ENCODE assay signal across 13 cellular contexts in the genomic region with DNA sequence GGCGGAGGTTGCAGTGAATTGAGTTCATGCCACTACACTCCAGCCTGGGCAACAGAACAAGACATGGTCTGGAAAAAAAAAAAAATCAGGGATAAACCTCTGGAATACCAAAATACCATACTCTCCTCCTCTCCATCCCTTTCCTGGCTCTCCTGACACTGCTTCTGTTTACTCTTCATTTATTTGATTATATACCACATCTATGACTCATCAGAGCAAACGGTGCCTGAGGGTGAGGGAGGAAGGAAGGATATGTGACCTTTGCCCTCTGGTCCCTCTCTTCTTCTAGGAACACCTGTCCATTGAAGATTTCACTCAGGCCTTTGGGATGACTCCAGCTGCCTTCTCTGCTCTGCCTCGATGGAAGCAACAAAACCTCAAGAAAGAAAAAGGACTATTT. TPM values are rescaled to one million over a fixed set of nuclear protein-coding genes. Genes with fewer than 3 reads are reported as not detected.
DNase-seq lines count a peak whose midpoint lies in the region; TF ChIP-seq lines count a peak whose summit lies in the region.
"Had no signal": no experiment of that assay in that cellular context is flagged by ENCODE, and none has a peak within 500 bp of the region (broad histone marks: within the 10 kb centered on the region; RNA-seq: fewer than 3 reads in every experiment).

No MANE protein-coding gene starts in this region.

- peaks cover 23% of the 10 kb centered on the region for H3K36me3 Mint-ChIP-seq in progenitor cell of endocrine pancreas (ENCODE audit: insufficient read depth)

- H3K9me2 ChIP-seq in Karpas-422 (replicated peaks; ENCODE audit: insufficient read depth, low read length) = no peaks in the 10 kb centered on the region

- H3K27me3 Mint-ChIP-seq in progenitor cell of endocrine pancreas = no peaks in the 10 kb centered on the region
- H3K27me3 Mint-ChIP-seq: naive thymus-derived CD8-positive, alpha-beta T cell had no signal

- H4K20me1 ChIP-seq in Karpas-422 (ENCODE audit: insufficient read depth, low read depth, low read length) = no peaks in the 10 kb centered on the region

- TF ChIP-seq CTCF in progenitor cell of endocrine pancreas (IDR thresholded peaks at IDR 0.05; ENCODE audit: unreplicated experiment) = no peak

- H3K9me3 Mint-ChIP-seq in progenitor cell of endocrine pancreas (ENCODE audit: low read depth) = no peaks in the 10 kb centered on the region

- H3K4me3 Mint-ChIP-seq in progenitor cell of endocrine pancreas (ENCODE audit: low read depth) = no peak overlapping the region
- H3K4me3 Mint-ChIP-seq: activated CD8-positive, alpha-beta T cell treated with anti-CD3 and anti-CD28 coated beads, Interleukin-2, amount 10 ng/mL, durations not matched to agents 7 days and 5 days; naive thymus-derived CD8-positive, alpha-beta T cell had no signal

- H3K27ac ChIP-seq in Karpas-422 (ENCODE audit: low read length) = no peak overlapping the region
- H3K27ac ChIP-seq: KMS-11 had no signal

- peaks cover 7% of the 10 kb centered on the region for H3K4me1 Mint-ChIP-seq in progenitor cell of endocrine pancreas (ENCODE audit: low read depth)

- H3K9me3 ChIP-seq in Karpas-422 (ENCODE audit: low read length) = no peaks in the 10 kb centered on the region

- no peak overlapping the region for H3K4me2 ChIP-seq in Karpas-422 (ENCODE audit: low read depth, low read length, poor library complexity, severe bottlenecking)
- H3K4me2 ChIP-seq: KMS-11 had no signal

- DNase-seq in NCI-H2227 treated with DMSO at 0.1 percent for 48 hours (lab: John Stamatoyannopoulos, UW) (peak; percentile 10), NCI-H2227 (lab: John Stamatoyannopoulos, UW; ENCODE audit: unreplicated experiment) (no peak), NCI-H2029 treated with DMSO at 0.1 percent for 48 hours (lab: John Stamatoyannopoulos, UW) (peak; percentile 19), dermis microvascular lymphatic vessel endothelial cell (ENCODE audit: low read depth in 2 of 2) (peak; percentile 11 to 60), progenitor cell of endocrine pancreas (ENCODE audit: low spot score, unreplicated experiment) (no peak), erythroblast (lab: John Stamatoyannopoulos, UW) (no peak), germinal center (ENCODE audit: low spot score) (no peak), Karpas-422 (no peak)
- DNase-seq: activated CD8-positive, alpha-beta T cell treated with anti-CD3 and anti-CD28 coated beads, Interleukin-2, amount 10 ng/mL, durations not matched to agents 7 days and 5 days; effector memory CD4-positive, alpha-beta T cell; naive thymus-derived CD8-positive, alpha-beta T cell; NCI-H82 had no signal

- no peak for TF ChIP-seq POLR2A in erythroblast (IDR thresholded peaks at IDR 0.05; ENCODE audit: low read length)

- no peak overlapping the region for H3K9ac ChIP-seq in Karpas-422 (ENCODE audit: low read length)
- H3K9ac ChIP-seq: KMS-11 had no signal

- no peaks in the 10 kb centered on the region for H3K4me1 ChIP-seq in Karpas-422 (ENCODE audit: low read length)

- H3K27ac Mint-ChIP-seq in progenitor cell of endocrine pancreas = peak overlapping the region; percentile 45
- H3K27ac Mint-ChIP-seq: activated CD8-positive, alpha-beta T cell treated with anti-CD3 and anti-CD28 coated beads, Interleukin-2, amount 10 ng/mL, durations not matched to agents 7 days and 5 days had no signal

- no peaks in the 10 kb centered on the region for H3K27me3 ChIP-seq in Karpas-422 (ENCODE audit: low read length)

- no peaks in the 10 kb centered on the region for H3K79me2 ChIP-seq in Karpas-422 (ENCODE audit: low read length)

- H3K36me3 ChIP-seq in Karpas-422 (ENCODE audit: insufficient read depth, low read length) = peaks cover 19% of the 10 kb centered on the region; the same call in 1 of the 2 replicates

- H2AFZ ChIP-seq in Karpas-422 (ENCODE audit: low read length) = no peak overlapping the region

- H3K4me3 ChIP-seq in Karpas-422 (ENCODE audit: low read length) = no peak overlapping the region

RNA-seq across cellular contexts. Expression of gene VIL1, which starts 30.0 kb away (rescaled TPM):
- not detected in 2 replicates for total RNA-seq in dermis microvascular lymphatic vessel endothelial cell
- 281 and 305 TPM in 2 replicates for total RNA-seq in progenitor cell of endocrine pancreas
- not detected in 2 replicates for total RNA-seq in Karpas-422 (2014; rRNA removed; shearing (Covaris generic); ENCODE audit: low replicate concordance)
- total RNA-seq: activated CD8-positive, alpha-beta T cell treated with anti-CD3 and anti-CD28 coated beads, Interleukin-2, amount 10 ng/mL, durations not matched to agents 7 days and 5 days; naive thymus-derived CD8-positive, alpha-beta T cell had no signal

RNA-seq across cellular contexts. Expression of gene CTDSP1, which starts 49.3 kb away (rescaled TPM):
- total RNA-seq in dermis microvascular lymphatic vessel endothelial cell = 48.9 and 91.0 TPM in 2 replicates
- total RNA-seq in progenitor cell of endocrine pancreas = 102 and 108 TPM in 2 replicates
- 46.3 and 72.6 TPM in 2 replicates for total RNA-seq in Karpas-422 (2014; rRNA removed; shearing (Covaris generic); ENCODE audit: low replicate concordance)

Comparison
In these comparisons a context has a peak if more than half of its experiments do, and no peak if none do; other contexts are left out.
1. DNase-seq: peak in NCI-H2227 treated with DMSO at 0.1 percent for 48 hours (single experiment), NCI-H2029 treated with DMSO at 0.1 percent for 48 hours (single experiment) and dermis microvascular lymphatic vessel endothelial cell (2 of 2); none in NCI-H2227 (single experiment), progenitor cell of endocrine pancreas (single experiment), erythroblast (0 of 2), germinal center (single experiment) and Karpas-422 (single experiment).
2. RNA of gene VIL1, which starts 30.0 kb away (total RNA-seq): 281 to 305 TPM in progenitor cell of endocrine pancreas; not detected in dermis microvascular lymphatic vessel endothelial cell and not detected in Karpas-422; every median in the first group is over 100 times any median in the second.